Comparison of ENCODE assay signal across 9 cellular contexts in genomic region chr1:64948905-64949833, GRCh38. TPM values are rescaled to one million over a fixed set of nuclear protein-coding genes. Genes with fewer than 3 reads are reported as not detected.
DNase-seq lines count a peak whose midpoint lies in the region; ATAC-seq, FAIRE-seq and TF ChIP-seq lines count a peak whose summit lies in the region.
"Had no signal": no experiment of that assay in that cellular context is flagged by ENCODE, and none has a peak within 500 bp of the region (broad histone marks: within the 10 kb centered on the region; RNA-seq: fewer than 3 reads in every experiment).

No MANE protein-coding gene starts in this region.

- H3K79me2 ChIP-seq in HCT116 (ENCODE audit: insufficient read depth, low read length): peaks cover 59% of the 10 kb centered on the region

- ATAC-seq in HCT116 (no peak), GM18517 (IDR thresholded peaks at IDR 0.05; ENCODE audit: unreplicated experiment) (no peak), GM19023 (IDR thresholded peaks at IDR 0.05; ENCODE audit: unreplicated experiment) (no peak)

- RAD21 ChIA-PET in HCT116 (lab: Charles Lee; ENCODE audit: low non-redundant PET in 1 of 2, low total read pairs in 2 of 2, uncharacterized antibody in 2 of 2, unreplicated experiment in 2 of 2): no interaction called here

- TF ChIP-seq CTCF in HCT116 (IDR thresholded peaks at IDR 0.05 in 2 of 3, conservative IDR thresholded peaks at IDR 0.05 in 1 of 3; ENCODE audit: borderline replicate concordance in 1 of 3, insufficient read depth in 1 of 3, low read depth in 2 of 3, low read length in 2 of 3): no peak

- no peak for TF ChIP-seq RAD21 in HCT116 (IDR thresholded peaks at IDR 0.05; ENCODE audit: low read depth)

- H3K9me2 ChIP-seq in HCT116 (ENCODE audit: insufficient read depth): no peaks in the 10 kb centered on the region

- peaks cover 9% of the 10 kb centered on the region; the same call in 1 of the 2 replicates for H4K20me1 ChIP-seq in HCT116 (ENCODE audit: insufficient read depth)

- H3K4me3 Mint-ChIP-seq in activated T-cell treated with anti-CD3 and anti-CD28 coated beads, Interleukin-2, amount 50 U/mL, for 24 hours: no peak overlapping the region

- H3K27ac ChIP-seq in HCT116 (ENCODE audit: low read depth, low read length): no peak overlapping the region

- CTCF ChIA-PET in HCT116 (lab: Charles Lee): no interaction called here

- no peaks in the 10 kb centered on the region for H3K9me3 Mint-ChIP-seq in activated T-cell treated with anti-CD3 and anti-CD28 coated beads, Interleukin-2, amount 50 U/mL, for 24 hours

- peaks cover 5 to 17% of the 10 kb centered on the region in 2 experiments; a peak in 3 of 4 replicates for H3K4me1 ChIP-seq in HCT116 (ENCODE audit: control insufficient read depth in 1 of 2, insufficient read depth in 2 of 2, low read length in 2 of 2)

- peak overlapping the region; percentile 12; the same call in 1 of the 2 replicates for H3K4me2 ChIP-seq in HCT116 (ENCODE audit: low read length)

- no peaks in the 10 kb centered on the region for H3K27me3 ChIP-seq in HCT116 (ENCODE audit: insufficient read depth, low read length)

- H3K36me3 Mint-ChIP-seq in activated T-cell treated with anti-CD3 and anti-CD28 coated beads, Interleukin-2, amount 50 U/mL, for 24 hours (ENCODE audit: low read depth): peaks cover 5% of the 10 kb centered on the region

- peak overlapping the region; percentile 91 for H3K27ac Mint-ChIP-seq in activated T-cell treated with anti-CD3 and anti-CD28 coated beads, Interleukin-2, amount 50 U/mL, for 24 hours

- H3K4me3 ChIP-seq in HCT116 (replicated peaks in 1 of 2; ENCODE audit: low read depth in 1 of 2, low read length in 2 of 2): no peak overlapping the region

- intact Hi-C loops in HCT116 (cut with micrococcal nuclease): no loop called here

- no peak overlapping the region for H2AFZ ChIP-seq in HCT116 (ENCODE audit: low read depth, low read length, poor library complexity, severe bottlenecking)

- no peaks in the 10 kb centered on the region for H3K27me3 Mint-ChIP-seq in activated T-cell treated with anti-CD3 and anti-CD28 coated beads, Interleukin-2, amount 50 U/mL, for 24 hours

- no peaks in the 10 kb centered on the region for H3K9me3 ChIP-seq in HCT116 (ENCODE audit: control insufficient read depth in 1 of 2, insufficient read depth in 1 of 2, low read depth in 1 of 2, low read length in 2 of 2)

- DNase-seq in A172 (ENCODE audit: low spot score) (peak; percentile 18), HCT116 (ENCODE audit: low read depth, low spot score) (peak; percentile 38), iris pigment epithelial cell (ENCODE audit: low read depth) (peak; percentile 23), NCI-H187 treated with DMSO at 0.1 percent for 48 hours (lab: John Stamatoyannopoulos, UW) (no peak), GM12891 (ENCODE audit: insufficient read length, low spot score) (no peak)
- DNase-seq in activated T-cell treated with anti-CD3 and anti-CD28 coated beads, Interleukin-2, amount 50 U/mL, for 24 hours: no peak
- DNase-seq: HCEC 1CT had no signal

- no peaks in the 10 kb centered on the region for H3K36me3 ChIP-seq in HCT116 (ENCODE audit: control insufficient read depth in 1 of 2, insufficient read depth in 2 of 2, low read length in 2 of 2)

- FAIRE-seq in GM12891 (lab: Jason Lieb, UNC): no peak

- TF ChIP-seq POLR2A in HCT116 (IDR thresholded peaks at IDR 0.05; ENCODE audit: borderline replicate concordance, extremely low read depth, insufficient read depth, insufficient read length) (no peak), GM12891 (IDR thresholded peaks at IDR 0.05; ENCODE audit: low read depth, low read length) (no peak)

- TSS peak; percentile 89 for BruUV-seq in HCT116 (replicated peaks; lab: Mats Ljungman, UMichigan)

- POLR2A ChIA-PET in HCT116 (lab: Charles Lee): interaction anchor here (1.3 kb wide), 2 partner anchors 12 to 32 kb away, joined by 3 read pairs; no protein-coding TSS in a partner anchor

- H3K9ac ChIP-seq in HCT116 (ENCODE audit: low read length): no peak overlapping the region

- H3K4me1 Mint-ChIP-seq in activated T-cell treated with anti-CD3 and anti-CD28 coated beads, Interleukin-2, amount 50 U/mL, for 24 hours (ENCODE audit: low read depth): peaks cover 81% of the 10 kb centered on the region

TF ChIP-seq in HCT116, 20 proteins besides CTCF, POLR2A, EP300 and RAD21:
- no peak for TF ChIP-seq ZBTB33 (IDR thresholded peaks at IDR 0.05; ENCODE audit: extremely low read depth, insufficient replicate concordance, low read length)
- no peak for TF ChIP-seq ZFX (IDR thresholded peaks at IDR 0.05)
- TF ChIP-seq ELF1 (IDR thresholded peaks at IDR 0.05; ENCODE audit: borderline replicate concordance, low read depth): no peak
- peak; percentile 41 for TF ChIP-seq SP1 (IDR thresholded peaks at IDR 0.05; ENCODE audit: low read depth)
- TF ChIP-seq ZNF274 (IDR thresholded peaks at IDR 0.05; ENCODE audit: low read depth, low read length): no peak
- TF ChIP-seq CEBPB (IDR thresholded peaks at IDR 0.05; ENCODE audit: low read depth): peak; percentile 87
- TF ChIP-seq POLR2AphosphoS5 (IDR thresholded peaks at IDR 0.05; ENCODE audit: low read depth, low read length): no peak
- peak; percentile 47 for TF ChIP-seq FOSL1 (IDR thresholded peaks at IDR 0.05; ENCODE audit: low read depth)
- TF ChIP-seq JUND (IDR thresholded peaks at IDR 0.05): peak; percentile 39; the same call in 1 of the 2 replicates
- TF ChIP-seq SIN3A (IDR thresholded peaks at IDR 0.05; ENCODE audit: low read depth): 0 out of 2 replicates have a peak, but pooled peaks have one; percentile 11

TF ChIP-seq in GM12891, 5 proteins besides CTCF, POLR2A, EP300 and RAD21:
- no peak for TF ChIP-seq POU2F2 (IDR thresholded peaks at IDR 0.05; ENCODE audit: low read depth, low read length)
- no peak for TF ChIP-seq POLR2AphosphoS5 (IDR thresholded peaks at IDR 0.05; ENCODE audit: low read depth, low read length)
- TF ChIP-seq PAX5 (IDR thresholded peaks at IDR 0.05; ENCODE audit: insufficient read depth, low read length, severe bottlenecking): no peak
- no peak for TF ChIP-seq SPI1 (IDR thresholded peaks at IDR 0.05; ENCODE audit: low read depth, low read length)
- no peak for TF ChIP-seq TAF1 (IDR thresholded peaks at IDR 0.05; ENCODE audit: low read depth, low read length)

RNA-seq across cellular contexts. Expression of gene JAK1, which starts 17.2 kb away (rescaled TPM):
- total RNA-seq in A172 (2014; rRNA removed; shearing (Covaris generic)): 61.4 and 70.5 TPM in 2 replicates
- total RNA-seq in HCT116 (2021; ENCODE audit: unreplicated experiment): 53.2 TPM
- polyA plus RNA-seq in HCT116 (2012): 36.3 and 38.1 TPM in 2 replicates
- polyA plus RNA-seq in GM12891 (2012; ENCODE audit: low read depth, missing spikeins): 43.3 TPM

Comparison
In these comparisons a context has a peak if more than half of its experiments do, and no peak if none do; other contexts are left out.
1. DNase-seq: peak in A172 (single experiment), HCT116 (single experiment) and iris pigment epithelial cell (single experiment); none in activated T-cell treated with anti-CD3 and anti-CD28 coated beads, Interleukin-2, amount 50 U/mL, for 24 hours (single experiment), NCI-H187 treated with DMSO at 0.1 percent for 48 hours (single experiment) and GM12891 (single experiment).